8 cellular contexts compared by ENCODE assay signal in the genomic region with DNA sequence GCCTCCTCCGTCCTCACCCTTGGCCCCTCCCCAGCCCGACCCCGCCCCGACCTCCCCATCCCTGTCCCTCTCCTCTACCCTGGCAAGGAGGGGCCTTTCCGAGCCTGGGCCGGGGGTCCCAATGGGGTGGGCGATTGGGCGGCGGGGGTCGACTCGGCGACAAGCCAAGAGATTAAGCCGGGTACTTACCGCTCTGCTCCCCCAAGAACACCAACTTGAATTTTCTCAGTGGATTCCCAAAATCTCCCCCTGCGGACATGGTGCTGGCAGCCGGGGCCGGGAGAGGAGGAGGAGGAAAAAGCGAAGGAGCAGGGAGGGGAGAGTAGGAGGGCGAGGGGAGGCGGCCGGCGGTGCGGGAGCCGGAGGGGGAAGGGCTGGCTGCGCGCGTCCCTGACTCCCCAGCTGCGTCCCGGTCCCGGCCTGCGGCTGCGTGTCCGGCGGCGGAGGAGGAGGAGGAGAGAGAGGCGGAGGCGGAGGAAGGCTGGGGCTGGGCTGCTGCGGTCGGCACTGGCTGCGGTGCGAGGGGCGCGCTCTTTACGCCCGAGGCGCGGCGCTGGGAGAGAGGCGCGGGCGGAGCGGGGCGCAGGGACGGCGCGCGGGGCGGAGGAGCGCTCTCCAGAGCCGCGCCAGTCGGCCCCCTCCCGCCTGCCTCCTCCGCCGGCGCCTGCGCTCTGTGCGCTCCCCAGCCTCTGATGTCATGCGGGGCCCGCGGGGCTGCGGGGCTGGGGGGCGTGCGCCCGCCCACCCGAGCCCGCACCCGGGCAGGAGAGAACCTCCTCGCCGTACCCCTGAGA. TPM values are rescaled to one million over a fixed set of nuclear protein-coding genes. Genes with fewer than 3 reads are reported as not detected.
DNase-seq lines count a peak whose midpoint lies in the region; ATAC-seq and TF ChIP-seq lines count a peak whose summit lies in the region.

A gene (minus strand): TSS at position 675 of the 794 bp plus-strand sequence. CDS start 416 bp downstream, at position 259.

- peaks cover 27 to 60% of the 10 kb centered on the region in 2 donors for H3K27me3 Mint-ChIP-seq in CD8-positive, alpha-beta memory T cell
- peaks cover 62% of the 10 kb centered on the region for H3K27me3 Mint-ChIP-seq in dendritic cell treated with granulocyte-macrophage colony-stimulating factor and Interleukin-4, amounts not matched to agents 40 ng/mL and 50 ng/mL, for 4 days

- intact Hi-C loops in HCT116 (cut with micrococcal nuclease) = no loop called here
- intact Hi-C loops in dendritic cell treated with granulocyte-macrophage colony-stimulating factor and Interleukin-4, amounts not matched to agents 40 ng/mL and 50 ng/mL, for 4 days (cut with micrococcal nuclease) = no loop called here

- H2AFZ ChIP-seq in HCT116 (ENCODE audit: low read depth, low read length, poor library complexity, severe bottlenecking) = peak within 1 kb of the TSS; percentile 96

- H3K4me2 ChIP-seq in HCT116 (ENCODE audit: low read length) = peak within 1 kb of the TSS; percentile 97

- TF ChIP-seq POLR2A in HCT116 (IDR thresholded peaks at IDR 0.05; ENCODE audit: borderline replicate concordance, extremely low read depth, insufficient read depth, insufficient read length) = no peak

- H3K27me3 ChIP-seq in CD8-positive, alpha-beta memory T cell (ENCODE audit: insufficient read depth, low read length, poor library complexity, severe bottlenecking) = no peaks in the 10 kb centered on the region
- H3K27me3 ChIP-seq in HCT116 (ENCODE audit: insufficient read depth, low read length) = no peaks in the 10 kb centered on the region

- no peaks in the 10 kb centered on the region for H3K79me2 ChIP-seq in HCT116 (ENCODE audit: insufficient read depth, low read length)

- DNase-seq in CD8-positive, alpha-beta memory T cell = no peak
- DNase-seq in HCT116 (ENCODE audit: low read depth, low spot score) (no peak), RPMI7951 (ENCODE audit: low read depth) (peak; percentile 35), left kidney (ENCODE audit: low read depth, low spot score) (peak; percentile 88), H4 (ENCODE audit: low spot score) (no peak)
- DNase-seq in stimulated activated naive CD8-positive, alpha-beta T cell treated with anti-CD3 and anti-CD28 coated beads, Interleukin-15, Interleukin-2, amounts not matched to agents 100 U/mL and 50 U/mL, for 24 hours = peak; percentile 29

- BruUV-seq in HCT116 (replicated peaks; lab: Mats Ljungman, UMichigan) = no TSS peak

- no peak for TF ChIP-seq RAD21 in HCT116 (IDR thresholded peaks at IDR 0.05; ENCODE audit: low read depth)

- no peaks in the 10 kb centered on the region for H4K20me1 ChIP-seq in HCT116 (ENCODE audit: insufficient read depth)

- no peaks in the 10 kb centered on the region for H3K9me2 ChIP-seq in HCT116 (ENCODE audit: insufficient read depth)

- ATAC-seq in HCT116 (peak; percentile 94), HG03439 (IDR thresholded peaks at IDR 0.05; ENCODE audit: unreplicated experiment) (no peak)
- ATAC-seq in stimulated activated naive CD8-positive, alpha-beta T cell treated with anti-CD3 and anti-CD28 coated beads, Interleukin-15, Interleukin-2, amounts not matched to agents 100 U/mL and 50 U/mL, for 24 hours = peak; percentile 65

- CTCF ChIA-PET in CD8-positive, alpha-beta memory T cell (lab: Charles Lee) = no interaction called here
- CTCF ChIA-PET in HCT116 (lab: Charles Lee) = no interaction called here

- no peaks in the 10 kb centered on the region for H3K36me3 Mint-ChIP-seq in CD8-positive, alpha-beta memory T cell
- H3K36me3 Mint-ChIP-seq in dendritic cell treated with granulocyte-macrophage colony-stimulating factor and Interleukin-4, amounts not matched to agents 40 ng/mL and 50 ng/mL, for 4 days (ENCODE audit: low read depth) = no peaks in the 10 kb centered on the region

- H3K36me3 ChIP-seq in CD8-positive, alpha-beta memory T cell (ENCODE audit: insufficient read depth, low read length) = no peaks in the 10 kb centered on the region
- H3K36me3 ChIP-seq in HCT116 (ENCODE audit: control insufficient read depth in 1 of 2, insufficient read depth in 2 of 2, low read length in 2 of 2) = no peaks in the 10 kb centered on the region

- peaks cover 3 to 15% (median 7%) of the 10 kb centered on the region in 3 donors for H3K4me1 Mint-ChIP-seq in CD8-positive, alpha-beta memory T cell
- peaks cover 10% of the 10 kb centered on the region for H3K4me1 Mint-ChIP-seq in dendritic cell treated with granulocyte-macrophage colony-stimulating factor and Interleukin-4, amounts not matched to agents 40 ng/mL and 50 ng/mL, for 4 days (ENCODE audit: low read depth)

- no peak within 1 kb of the TSS for H3K4me3 ChIP-seq in CD8-positive, alpha-beta memory T cell (ENCODE audit: low read length)
- peak within 1 kb of the TSS; percentile 71 to 84 for H3K4me3 ChIP-seq in HCT116 (replicated peaks in 1 of 2; ENCODE audit: low read depth in 1 of 2, low read length in 2 of 2)

- H3K27ac ChIP-seq in CD8-positive, alpha-beta memory T cell (ENCODE audit: low read depth, low read length) = no peak within 1 kb of the TSS
- H3K27ac ChIP-seq in HCT116 (ENCODE audit: low read depth, low read length) = peak within 1 kb of the TSS; percentile 26; the same call in 1 of the 2 replicates

- RAD21 ChIA-PET in HCT116 (lab: Charles Lee; ENCODE audit: low non-redundant PET in 1 of 2, low total read pairs in 2 of 2, uncharacterized antibody in 2 of 2, unreplicated experiment in 2 of 2) = no interaction called here

- peak within 1 kb of the TSS in 6 of 7 donors; percentile 47 to 83 (median 65) for H3K4me3 Mint-ChIP-seq in CD8-positive, alpha-beta memory T cell
- H3K4me3 Mint-ChIP-seq in dendritic cell treated with granulocyte-macrophage colony-stimulating factor and Interleukin-4, amounts not matched to agents 40 ng/mL and 50 ng/mL, for 4 days = peak within 1 kb of the TSS; percentile 56

- peak within 1 kb of the TSS in 3 of 8 donors; percentile 64 to 89 (median 70) for H3K27ac Mint-ChIP-seq in CD8-positive, alpha-beta memory T cell
- no peak within 1 kb of the TSS for H3K27ac Mint-ChIP-seq in dendritic cell treated with granulocyte-macrophage colony-stimulating factor and Interleukin-4, amounts not matched to agents 40 ng/mL and 50 ng/mL, for 4 days

- POLR2A ChIA-PET in CD8-positive, alpha-beta memory T cell (lab: Charles Lee) = no interaction called here
- POLR2A ChIA-PET in HCT116 (lab: Charles Lee) = no interaction called here

- peaks cover 0 to 2% (median 0%) of the 10 kb centered on the region in 5 donors for H3K9me3 Mint-ChIP-seq in CD8-positive, alpha-beta memory T cell
- no peaks in the 10 kb centered on the region for H3K9me3 Mint-ChIP-seq in dendritic cell treated with granulocyte-macrophage colony-stimulating factor and Interleukin-4, amounts not matched to agents 40 ng/mL and 50 ng/mL, for 4 days

- no peak for TF ChIP-seq CTCF in HCT116 (IDR thresholded peaks at IDR 0.05 in 2 of 3, conservative IDR thresholded peaks at IDR 0.05 in 1 of 3; ENCODE audit: borderline replicate concordance in 1 of 3, insufficient read depth in 1 of 3, low read depth in 2 of 3, low read length in 2 of 3)

- H3K4me1 ChIP-seq in CD8-positive, alpha-beta memory T cell (ENCODE audit: insufficient read depth, low read length) = no peaks in the 10 kb centered on the region
- H3K4me1 ChIP-seq in HCT116 (ENCODE audit: control insufficient read depth in 1 of 2, insufficient read depth in 2 of 2, low read length in 2 of 2) = peaks cover 6 to 10% of the 10 kb centered on the region in 2 experiments; a peak in 3 of 4 replicates

- no peaks in the 10 kb centered on the region for H3K9me3 ChIP-seq in CD8-positive, alpha-beta memory T cell (ENCODE audit: low read length)
- H3K9me3 ChIP-seq in HCT116 (ENCODE audit: control insufficient read depth in 1 of 2, insufficient read depth in 1 of 2, low read depth in 1 of 2, low read length in 2 of 2) = no peaks in the 10 kb centered on the region

- H3K9ac ChIP-seq in HCT116 (ENCODE audit: low read length) = peak within 1 kb of the TSS; percentile 44

TF ChIP-seq in HCT116, 20 proteins besides CTCF, POLR2A, EP300 and RAD21:
- TF ChIP-seq POLR2AphosphoS5 (IDR thresholded peaks at IDR 0.05; ENCODE audit: low read depth, low read length) (peak; percentile 41; the same call in 1 of the 2 replicates), EGR1 (IDR thresholded peaks at IDR 0.05; ENCODE audit: low read depth) (peak; percentile 32; the same call in 1 of the 2 replicates)
- TF ChIP-seq, protein P1, sequence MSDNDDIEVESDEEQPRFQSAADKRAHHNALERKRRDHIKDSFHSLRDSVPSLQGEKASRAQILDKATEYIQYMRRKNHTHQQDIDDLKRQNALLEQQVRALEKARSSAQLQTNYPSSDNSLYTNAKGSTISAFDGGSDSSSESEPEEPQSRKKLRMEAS (IDR thresholded peaks at IDR 0.05) = peak; percentile 42; the same call in 1 of the 2 replicates
- TF ChIP-seq, protein P2, sequence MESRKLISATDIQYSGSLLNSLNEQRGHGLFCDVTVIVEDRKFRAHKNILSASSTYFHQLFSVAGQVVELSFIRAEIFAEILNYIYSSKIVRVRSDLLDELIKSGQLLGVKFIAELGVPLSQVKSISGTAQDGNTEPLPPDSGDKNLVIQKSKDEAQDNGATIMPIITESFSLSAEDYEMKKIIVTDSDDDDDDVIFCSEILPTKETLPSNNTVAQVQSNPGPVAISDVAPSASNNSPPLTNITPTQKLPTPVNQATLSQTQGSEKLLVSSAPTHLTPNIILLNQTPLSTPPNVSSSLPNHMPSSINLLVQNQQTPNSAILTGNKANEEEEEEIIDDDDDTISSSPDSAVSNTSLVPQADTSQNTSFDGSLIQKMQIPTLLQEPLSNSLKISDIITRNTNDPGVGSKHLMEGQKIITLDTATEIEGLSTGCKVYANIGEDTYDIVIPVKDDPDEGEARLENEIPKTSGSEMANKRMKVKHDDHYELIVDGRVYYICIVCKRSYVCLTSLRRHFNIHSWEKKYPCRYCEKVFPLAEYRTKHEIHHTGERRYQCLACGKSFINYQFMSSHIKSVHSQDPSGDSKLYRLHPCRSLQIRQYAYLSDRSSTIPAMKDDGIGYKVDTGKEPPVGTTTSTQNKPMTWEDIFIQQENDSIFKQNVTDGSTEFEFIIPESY (IDR thresholded peaks at IDR 0.05; ENCODE audit: extremely low read depth, insufficient replicate concordance, low read length) = no peak

RNA-seq across cellular contexts. Expression of the gene that starts here (rescaled TPM):
- under 1 TPM; 0.24 to 0.73 TPM for total RNA-seq in CD8-positive, alpha-beta memory T cell
- 1.7 TPM for polyA plus RNA-seq in CD8-positive, alpha-beta memory T cell
- 14.1 TPM for total RNA-seq in HCT116 (2021; ENCODE audit: unreplicated experiment)
- polyA plus RNA-seq in HCT116 (2012) = 12.2 and 14.9 TPM in 2 replicates
- 0.12 and 0.29 TPM in 2 replicates for total RNA-seq in RPMI7951 (2014; rRNA removed; shearing (Covaris generic))
- 1.1 and 1.5 TPM in 2 replicates for total RNA-seq in H4 (2014; rRNA removed; shearing (Covaris generic))

Comparison
In these comparisons a context has a peak if more than half of its experiments do, and no peak if none do; other contexts are left out.
1. Peak in DNase-seq in RPMI7951; RNA of the gene not detected or under 1 TPM.
2. DNase-seq: peak in left kidney (single experiment) and stimulated activated naive CD8-positive, alpha-beta T cell treated with anti-CD3 and anti-CD28 coated beads, Interleukin-15, Interleukin-2, amounts not matched to agents 100 U/mL and 50 U/mL, for 24 hours (single experiment); none in CD8-positive, alpha-beta memory T cell (0 of 5), HCT116 (single experiment) and H4 (single experiment).